ENCODE assay signal across 1 cellular context in the genomic region with DNA sequence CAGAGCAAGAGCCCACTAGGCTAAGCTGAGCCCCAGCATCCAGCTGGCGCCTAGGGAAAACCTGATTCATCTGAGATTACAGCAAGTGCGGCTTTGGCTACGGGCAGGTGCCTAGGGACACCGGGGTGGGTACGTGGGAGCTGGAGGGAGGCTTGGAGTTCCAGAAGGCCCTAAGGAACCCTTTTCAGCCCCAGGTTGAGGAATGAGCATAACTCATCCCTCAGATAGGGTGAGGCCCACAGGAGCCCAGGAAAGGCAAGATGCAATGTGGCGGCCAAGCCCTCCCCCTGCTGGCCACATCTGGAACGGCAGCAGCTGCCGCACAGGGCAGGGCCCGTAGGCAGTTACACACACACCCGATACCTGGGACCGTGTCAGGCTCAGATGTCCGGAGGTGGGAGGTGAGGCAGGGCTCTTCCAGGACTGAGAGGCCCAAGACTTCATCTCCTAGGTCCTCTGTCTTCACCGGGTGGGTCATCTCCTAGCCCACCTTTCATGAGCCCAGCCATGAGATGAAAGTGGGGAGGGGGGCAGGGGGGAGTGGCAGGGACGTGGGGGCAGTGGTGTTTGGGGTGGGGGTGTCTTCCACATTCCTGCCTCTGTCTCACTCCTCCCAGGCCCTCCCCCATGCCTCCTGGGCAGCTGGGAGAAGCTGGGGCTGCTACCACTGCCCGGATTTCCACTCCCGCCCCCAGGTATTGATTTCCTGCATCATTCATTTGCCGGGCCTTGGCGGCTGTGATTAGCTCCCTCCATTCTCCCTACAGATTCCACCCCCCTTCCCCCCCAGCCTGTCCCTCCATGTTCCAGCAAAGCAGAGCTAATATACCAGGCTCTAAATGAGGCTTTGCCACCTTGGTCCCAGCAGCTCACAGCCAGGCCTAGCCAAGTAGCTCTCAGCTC.
A peak's percentile ranks its signal among the peaks of the same experiment; 100 is the strongest.
TF ChIP-seq lines count a peak whose summit lies in the region.

No MANE protein-coding gene starts in this region.

TF ChIP-seq in H1, 55 proteins besides CTCF, POLR2A, EP300 and RAD21 (continued from another document):
- TF ChIP-seq ASH2L (IDR thresholded peaks at IDR 0.05; ENCODE audit: low read length) (no peak), TBP (IDR thresholded peaks at IDR 0.05; ENCODE audit: low read depth, low read length) (peak; percentile 19; the same call in 1 of the 2 replicates), KDM1A (IDR thresholded peaks at IDR 0.05; ENCODE audit: borderline replicate concordance, low read length) (no peak; the same call in 1 of the 2 replicates), KDM4A (IDR thresholded peaks at IDR 0.05; ENCODE audit: low read depth, low read length, severe bottlenecking) (no peak), YY1 (IDR thresholded peaks at IDR 0.05; ENCODE audit: low read depth, low read length) (0 out of 2 replicates have a peak, but pooled peaks have one; percentile 59), CHD1 (IDR thresholded peaks at IDR 0.05; ENCODE audit: low read depth, low read length) (no peak), SIN3A (conservative IDR thresholded peaks at IDR 0.05 in 1 of 2, IDR thresholded peaks at IDR 0.05 in 1 of 2; ENCODE audit: low read depth in 1 of 2, low read length in 2 of 2) (no peak; a peak in 1 of 4 replicates), SIRT6 (IDR thresholded peaks at IDR 0.05; ENCODE audit: low read length) (no peak), EZH2 (IDR thresholded peaks at IDR 0.05; ENCODE audit: low read depth, low read length, severe bottlenecking) (no peak), GTF2F1 (IDR thresholded peaks at IDR 0.05; ENCODE audit: borderline replicate concordance, low read depth, low read length) (0 out of 2 replicates have a peak, but pooled peaks have one; percentile 53), TAF1 (IDR thresholded peaks at IDR 0.05; ENCODE audit: low read depth, low read length) (no peak), SUZ12 (IDR thresholded peaks at IDR 0.05; ENCODE audit: low read length) (no peak), TAF7 (optimal IDR thresholded peaks at IDR 0.05; ENCODE audit: borderline replicate concordance, low read depth, low read length) (no peak), POLR2AphosphoS5 (IDR thresholded peaks at IDR 0.05; ENCODE audit: low read depth, low read length) (no peak), RFX5 (IDR thresholded peaks at IDR 0.05; ENCODE audit: borderline replicate concordance, low read depth, low read length) (no peak), SP1 (IDR thresholded peaks at IDR 0.05; ENCODE audit: low read depth, low read length) (no peak), JUN (IDR thresholded peaks at IDR 0.05; ENCODE audit: low read depth, low read length) (no peak), FOSL1 (IDR thresholded peaks at IDR 0.05; ENCODE audit: insufficient read depth, low read depth, low read length) (no peak), BCL11A (IDR thresholded peaks at IDR 0.05; ENCODE audit: low read depth in 2 of 2, low read length in 2 of 2) (no peak), TEAD4 (IDR thresholded peaks at IDR 0.05; ENCODE audit: low read depth, low read length) (peak; percentile 24; the same call in 1 of the 2 replicates), HDAC6 (IDR thresholded peaks at IDR 0.05; ENCODE audit: low read depth, low read length) (no peak), PHF8 (conservative IDR thresholded peaks at IDR 0.05; ENCODE audit: low read depth, low read length) (no peak), SP2 (IDR thresholded peaks at IDR 0.05; ENCODE audit: low read length) (no peak)
- TF ChIP-seq, protein P1, sequence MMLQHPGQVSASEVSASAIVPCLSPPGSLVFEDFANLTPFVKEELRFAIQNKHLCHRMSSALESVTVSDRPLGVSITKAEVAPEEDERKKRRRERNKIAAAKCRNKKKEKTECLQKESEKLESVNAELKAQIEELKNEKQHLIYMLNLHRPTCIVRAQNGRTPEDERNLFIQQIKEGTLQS (IDR thresholded peaks at IDR 0.05; ENCODE audit: insufficient read depth, low read depth, low read length): no peak
- TF ChIP-seq, protein P2, sequence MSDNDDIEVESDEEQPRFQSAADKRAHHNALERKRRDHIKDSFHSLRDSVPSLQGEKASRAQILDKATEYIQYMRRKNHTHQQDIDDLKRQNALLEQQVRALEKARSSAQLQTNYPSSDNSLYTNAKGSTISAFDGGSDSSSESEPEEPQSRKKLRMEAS (IDR thresholded peaks at IDR 0.05): peak; percentile 38; the same call in 1 of the 2 replicates
